ENCODE assay signal across 1 cellular context in genomic region chr3:146085678-146086077, GRCh38.
TF ChIP-seq lines count a peak whose summit lies in the region.

No MANE protein-coding gene starts in this region.

TF ChIP-seq in HepG2, 621 proteins besides CTCF, POLR2A, EP300 and RAD21 (continued from another document):
- TF ChIP-seq ZNF318 (CRISPR knock-in tag; IDR thresholded peaks at IDR 0.05), result no peak
